ENCODE assay signal across 8 cellular contexts in the genomic region with DNA sequence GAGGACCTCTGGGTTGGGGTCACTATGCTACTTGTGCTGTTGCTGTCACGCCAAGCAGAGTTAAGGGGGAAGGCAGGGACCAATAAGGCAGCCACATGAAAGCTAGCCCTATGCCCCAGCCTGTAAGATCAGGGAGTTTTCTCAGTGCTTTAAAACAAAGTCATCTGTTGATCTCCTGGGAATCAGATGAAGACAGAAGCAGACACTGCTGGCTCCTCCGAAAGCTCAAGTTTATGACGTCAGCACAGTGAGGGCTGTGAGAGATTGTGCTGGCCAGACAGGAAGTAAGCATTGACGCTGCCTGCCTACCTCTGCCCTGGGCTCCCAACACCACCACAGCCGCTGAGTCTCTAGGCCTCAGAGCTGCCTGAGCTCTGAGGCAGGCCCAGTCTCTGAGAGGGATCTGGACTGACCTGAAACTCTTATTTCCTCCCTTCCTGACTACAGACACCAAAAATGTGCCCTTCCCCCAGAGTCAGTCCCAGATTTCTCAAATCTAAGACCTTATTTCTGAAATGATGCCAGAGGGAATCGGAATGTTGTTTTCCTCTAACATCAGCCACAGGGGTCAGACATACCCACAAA.
DNase-seq lines count a peak whose midpoint lies in the region; ATAC-seq and TF ChIP-seq lines count a peak whose summit lies in the region.

No MANE protein-coding gene starts in this region.

- H3K27ac ChIP-seq in thyroid gland: peak overlapping the region in 2 of 3 donors; percentile 6 to 44

- H3K4me1 Mint-ChIP-seq in effector memory CD8-positive, alpha-beta T cell (ENCODE audit: low read depth in 2 of 2): peaks cover 22 to 30% of the 10 kb centered on the region in 2 donors
- H3K4me1 Mint-ChIP-seq in neural crest cell: peaks cover 13% of the 10 kb centered on the region

- H3K27me3 ChIP-seq in thyroid gland: no peaks in the 10 kb centered on the region

- no peaks in the 10 kb centered on the region for H3K27me3 Mint-ChIP-seq in effector memory CD8-positive, alpha-beta T cell
- no peaks in the 10 kb centered on the region for H3K27me3 Mint-ChIP-seq in neural crest cell (ENCODE audit: low read depth)

- TF ChIP-seq CTCF in neural crest cell (conservative IDR thresholded peaks at IDR 0.05) (no peak), thyroid gland (IDR thresholded peaks at IDR 0.05) (no peak)

- intact Hi-C loops in thyroid gland (cut with DNase I): no loop called here

- no peaks in the 10 kb centered on the region for H3K9me3 ChIP-seq in thyroid gland

- no peak overlapping the region for H3K4me3 ChIP-seq in thyroid gland (replicated peaks in 1 of 3)

- peaks cover 4% of the 10 kb centered on the region for H3K36me3 Mint-ChIP-seq in effector memory CD8-positive, alpha-beta T cell (ENCODE audit: insufficient read depth)
- no peaks in the 10 kb centered on the region for H3K36me3 Mint-ChIP-seq in neural crest cell (ENCODE audit: low read depth)

- H3K4me1 ChIP-seq in thyroid gland: peaks cover 9 to 32% of the 10 kb centered on the region in 2 donors

- H3K27ac Mint-ChIP-seq in effector memory CD8-positive, alpha-beta T cell: peak overlapping the region; percentile 18 to 91
- peak overlapping the region; percentile 84 for H3K27ac Mint-ChIP-seq in neural crest cell (ENCODE audit: unreplicated experiment)

- no peaks in the 10 kb centered on the region for H3K9me3 Mint-ChIP-seq in effector memory CD8-positive, alpha-beta T cell
- no peaks in the 10 kb centered on the region for H3K9me3 Mint-ChIP-seq in neural crest cell

- no peak overlapping the region for H3K4me3 Mint-ChIP-seq in effector memory CD8-positive, alpha-beta T cell
- no peak overlapping the region for H3K4me3 Mint-ChIP-seq in neural crest cell

- H3K36me3 ChIP-seq in thyroid gland: no peaks in the 10 kb centered on the region

- 68 to 71% methylated on average over 5 to 6 of the region's 6 CpGs for WGBS in thyroid gland, 2 donors

- TF ChIP-seq POLR2A in thyroid gland (IDR thresholded peaks at IDR 0.05): no peak

- ATAC-seq in HG02938 (IDR thresholded peaks at IDR 0.05; ENCODE audit: unreplicated experiment) (peak; percentile 92), HG02623 (IDR thresholded peaks at IDR 0.05; ENCODE audit: unreplicated experiment) (no peak)
- ATAC-seq in effector memory CD8-positive, alpha-beta T cell (replicated peaks): peak; percentile 89

- peak; percentile 85 for DNase-seq in AG20443 (ENCODE audit: low spot score)
- peak; percentile 61 for DNase-seq in activated CD4-positive, alpha-beta T cell treated with anti-CD3 and anti-CD28 coated beads for 48 hours
- DNase-seq in effector memory CD8-positive, alpha-beta T cell: peak; percentile 51 to 62 (median 53)
- DNase-seq in neural crest cell (ENCODE audit: low read depth, low spot score): no peak
- DNase-seq in thyroid gland: peak; percentile 14 to 17
- DNase-seq in Kasumi-1 (lab: John Stamatoyannopoulos, UW): no peak

Comparison
In these comparisons a context has a peak if more than half of its experiments do, and no peak if none do; other contexts are left out.
1. DNase-seq: peak in AG20443 (single experiment), activated CD4-positive, alpha-beta T cell treated with anti-CD3 and anti-CD28 coated beads for 48 hours (single experiment), effector memory CD8-positive, alpha-beta T cell (3 of 3) and thyroid gland (2 of 2); none in neural crest cell (single experiment) and Kasumi-1 (0 of 2).